ENCODE assay signal across 27 cellular contexts in genomic region chr7:81402227-81402626, GRCh38.
DNase-seq lines count a peak whose midpoint lies in the region; ATAC-seq, FAIRE-seq and TF ChIP-seq lines count a peak whose summit lies in the region.
"Had no signal": no experiment of that assay in that cellular context is flagged by ENCODE, and none has a peak within 500 bp of the region (broad histone marks: within the 10 kb centered on the region; RNA-seq: fewer than 3 reads in every experiment).

No MANE protein-coding gene starts in this region.

- no peak for TF ChIP-seq CTCF in astrocyte (IDR thresholded peaks at IDR 0.05; ENCODE audit: insufficient read depth, low read depth, low read length)
- TF ChIP-seq CTCF in retinal pigment epithelial cell (conservative IDR thresholded peaks at IDR 0.05; ENCODE audit: low read depth, low read length): no peak
- TF ChIP-seq CTCF in HepG2 (CRISPR knock-in tag; IDR thresholded peaks at IDR 0.05): no peak

- no peak overlapping the region for H2AFZ ChIP-seq in astrocyte (ENCODE audit: low read depth, low read length)
- H2AFZ ChIP-seq in HepG2 (ENCODE audit: low read length): no peak overlapping the region
- H2AFZ ChIP-seq: hepatocyte had no signal

- H3K27me3 Mint-ChIP-seq in astrocyte (ENCODE audit: low read depth, unreplicated experiment): peaks cover 4% of the 10 kb centered on the region
- H3K27me3 Mint-ChIP-seq: activated CD4-positive, alpha-beta T cell treated with anti-CD3 and anti-CD28 coated beads, Interleukin-2, amount 10 ng/mL, durations not matched to agents 7 days and 5 days; natural killer cell treated with Interleukin-12 subunit alpha and Interleukin-12 subunit beta and Interleukin-15 and Interleukin-18, amount 100 ng/mL, for 72 hours had no signal

- TF ChIP-seq EP300 in HepG2 (IDR thresholded peaks at IDR 0.05; ENCODE audit: low read depth in 2 of 2, low read length in 2 of 2) (no peak), HepG2 (CRISPR knock-in tag; IDR thresholded peaks at IDR 0.05; ENCODE audit: borderline replicate concordance) (no peak)

- no peak overlapping the region for H3K27ac Mint-ChIP-seq in astrocyte (ENCODE audit: unreplicated experiment)
- H3K27ac Mint-ChIP-seq: activated CD4-positive, alpha-beta T cell treated with anti-CD3 and anti-CD28 coated beads, Interleukin-2, amount 10 ng/mL, durations not matched to agents 7 days and 5 days; HFFc6; natural killer cell treated with Interleukin-12 subunit alpha and Interleukin-12 subunit beta and Interleukin-15 and Interleukin-18, amount 100 ng/mL, for 72 hours had no signal

- no peak overlapping the region for H3K4me3 ChIP-seq in astrocyte (ENCODE audit: insufficient read depth, low read depth, low read length)
- H3K4me3 ChIP-seq in retinal pigment epithelial cell (ENCODE audit: low read length): no peak overlapping the region
- H3K4me3 ChIP-seq in HepG2 (replicated peaks in 1 of 3; ENCODE audit: insufficient read depth in 1 of 3, low read depth in 2 of 3, low read length in 3 of 3): no peak overlapping the region
- H3K4me3 ChIP-seq: GM23248, hepatocyte, pancreas, stomach, tibial artery had no signal

- no peak for TF ChIP-seq RAD21 in HepG2 (CRISPR knock-in tag; IDR thresholded peaks at IDR 0.05)

- no peaks in the 10 kb centered on the region for H3K9me3 Mint-ChIP-seq in astrocyte (ENCODE audit: unreplicated experiment)
- H3K9me3 Mint-ChIP-seq: activated CD4-positive, alpha-beta T cell treated with anti-CD3 and anti-CD28 coated beads, Interleukin-2, amount 10 ng/mL, durations not matched to agents 7 days and 5 days had no signal

- H3K27me3 ChIP-seq in astrocyte (ENCODE audit: insufficient read depth, low read length): no peaks in the 10 kb centered on the region
- H3K27me3 ChIP-seq in HepG2 (ENCODE audit: control insufficient read depth in 1 of 2, insufficient read depth in 2 of 2, low read length in 2 of 2): no peaks in the 10 kb centered on the region
- H3K27me3 ChIP-seq: hepatocyte, pancreas, stomach, tibial artery had no signal

- H4K20me1 ChIP-seq in astrocyte (ENCODE audit: insufficient read depth, low read length) (no peaks in the 10 kb centered on the region), HepG2 (ENCODE audit: insufficient read depth, low read length) (no peaks in the 10 kb centered on the region)

- 0% methylated on average over 1 of the region's 1 CpG for WGBS in HepG2 (ENCODE audit: low lambda C conversion rate)

- H3K4me1 ChIP-seq in astrocyte (ENCODE audit: insufficient read depth, low read length): no peaks in the 10 kb centered on the region
- H3K4me1 ChIP-seq in HepG2 (ENCODE audit: insufficient read depth, low read length): no peaks in the 10 kb centered on the region
- H3K4me1 ChIP-seq: pancreas, stomach, tibial artery had no signal

- no peaks in the 10 kb centered on the region for H3K36me3 ChIP-seq in astrocyte (ENCODE audit: insufficient read depth, low read length)
- H3K36me3 ChIP-seq in HepG2 (replicated peaks in 1 of 2; ENCODE audit: control insufficient read depth in 1 of 2, insufficient read depth in 2 of 2, low read length in 2 of 2): no peaks in the 10 kb centered on the region
- H3K36me3 ChIP-seq: pancreas, stomach, tibial artery had no signal

- H3K4me3 Mint-ChIP-seq in astrocyte (ENCODE audit: unreplicated experiment): no peak overlapping the region
- H3K4me3 Mint-ChIP-seq: activated CD4-positive, alpha-beta T cell treated with anti-CD3 and anti-CD28 coated beads, Interleukin-2, amount 10 ng/mL, durations not matched to agents 7 days and 5 days; HFFc6; natural killer cell treated with Interleukin-12 subunit alpha and Interleukin-12 subunit beta and Interleukin-15 and Interleukin-18, amount 100 ng/mL, for 72 hours had no signal

- H3K27ac ChIP-seq in astrocyte (ENCODE audit: low read depth, low read length): no peak overlapping the region
- H3K27ac ChIP-seq in HepG2 (ENCODE audit: extremely low read length, insufficient read depth, low read length): no peak overlapping the region
- H3K27ac ChIP-seq: GM23248, hepatocyte, pancreas, stomach, tibial artery had no signal

- H3K36me3 Mint-ChIP-seq in astrocyte (ENCODE audit: low read depth, unreplicated experiment): no peaks in the 10 kb centered on the region
- H3K36me3 Mint-ChIP-seq: natural killer cell treated with Interleukin-12 subunit alpha and Interleukin-12 subunit beta and Interleukin-15 and Interleukin-18, amount 100 ng/mL, for 72 hours had no signal

- intact Hi-C loops in HepG2 (cut with micrococcal nuclease; ENCODE audit: unreplicated experiment): no loop called here

- H3K4me2 ChIP-seq in astrocyte (ENCODE audit: low read length): no peak overlapping the region
- H3K4me2 ChIP-seq in HepG2 (ENCODE audit: low read depth, low read length): no peak overlapping the region
- H3K4me2 ChIP-seq: hepatocyte had no signal

- BruUV-seq in HepG2 (replicated peaks; lab: Mats Ljungman, UMichigan): no TSS peak

- H3K9me3 ChIP-seq in astrocyte (ENCODE audit: insufficient read depth, low read depth, low read length) (no peaks in the 10 kb centered on the region), HepG2 (ENCODE audit: low read length) (no peaks in the 10 kb centered on the region)
- H3K9me3 ChIP-seq: pancreas, tibial artery had no signal

- peak; percentile 69 for DNase-seq in M059J (ENCODE audit: low read depth)
- DNase-seq in astrocyte (ENCODE audit: low read depth): peak; percentile 40
- peak; percentile 5 for DNase-seq in glomerular endothelial cell (ENCODE audit: extremely low read depth, low read depth, low spot score)
- peak; percentile 17 for DNase-seq in retinal pigment epithelial cell (ENCODE audit: low read depth)
- no peak for DNase-seq in activated T-cell treated with anti-CD3 and anti-CD28 coated beads for 4 hours
- no peak for DNase-seq in HepG2 (ENCODE audit: low spot score)
- no peak for DNase-seq in NCI-H1436 treated with DMSO at 0.1 percent for 48 hours (lab: John Stamatoyannopoulos, UW)
- DNase-seq: activated CD4-positive, alpha-beta T cell treated with anti-CD3 and anti-CD28 coated beads, Interleukin-2, amount 10 ng/mL, durations not matched to agents 7 days and 5 days; activated naive CD4-positive, alpha-beta T cell treated with anti-CD3 and anti-CD28 coated beads, Interleukin-2, amount 50 U/mL, for 16 hours; cerebellar nuclear complex; DMS153; foreskin melanocyte; GM23248; HFFc6; KG1; left ventricle myocardium superior; midbrain; MV-4-11; NCI-H187 treated with DMSO at 0.1 percent for 48 hours; pancreas; right cardiac atrium; stomach; tibial artery had no signal

- TF ChIP-seq POLR2A in HepG2 (IDR thresholded peaks at IDR 0.05; ENCODE audit: insufficient read depth in 1 of 2, low read depth in 2 of 2, low read length in 2 of 2): no peak

- H3K4me1 Mint-ChIP-seq in astrocyte (ENCODE audit: low read depth, unreplicated experiment): peaks cover 12% of the 10 kb centered on the region
- H3K4me1 Mint-ChIP-seq: activated CD4-positive, alpha-beta T cell treated with anti-CD3 and anti-CD28 coated beads, Interleukin-2, amount 10 ng/mL, durations not matched to agents 7 days and 5 days had no signal

- H3K79me2 ChIP-seq in astrocyte (ENCODE audit: insufficient read depth, low read length) (no peaks in the 10 kb centered on the region), HepG2 (ENCODE audit: insufficient read depth, low read length) (no peaks in the 10 kb centered on the region)
- H3K79me2 ChIP-seq: hepatocyte had no signal

- in situ Hi-C loops in HepG2 (cut with HindIII; ENCODE audit: extremely low pct_ligation_motif_present, low pct_unique_long_range_greater_than_20kb): no loop called here

- FAIRE-seq in astrocyte (lab: Jason Lieb, UNC) (no peak), HepG2 (lab: Jason Lieb, UNC) (no peak)
- FAIRE-seq: GM18507, pancreas had no signal

- ATAC-seq in HG03354 (IDR thresholded peaks at IDR 0.05; ENCODE audit: poor library complexity, severe bottlenecking, unreplicated experiment) (no peak), HepG2 (no peak)
- ATAC-seq: left ventricle myocardium superior; natural killer cell treated with Interleukin-12 subunit alpha and Interleukin-12 subunit beta and Interleukin-15 and Interleukin-18, amount 100 ng/mL, for 72 hours; pancreas; right cardiac atrium had no signal

- POLR2A ChIA-PET in HepG2 (lab: Yijun Ruan, JAX): no interaction called here

- CTCF ChIA-PET in HepG2 (lab: Yijun Ruan, JAX; ENCODE audit: low intra/inter-chr PET ratio, low total read pairs): no interaction called here

- no peak overlapping the region for H3K9ac ChIP-seq in astrocyte (ENCODE audit: low read length)
- H3K9ac ChIP-seq in HepG2 (ENCODE audit: insufficient read depth, low read depth, low read length): no peak overlapping the region
- H3K9ac ChIP-seq: GM23248 had no signal

TF ChIP-seq in HepG2, 621 proteins besides CTCF, POLR2A, EP300 and RAD21 (continues in another document):
- TF ChIP-seq ZNF816 (CRISPR knock-in tag; IDR thresholded peaks at IDR 0.05; ENCODE audit: borderline replicate concordance): no peak
- TF ChIP-seq ATF2 (CRISPR knock-in tag; IDR thresholded peaks at IDR 0.05): no peak
- TF ChIP-seq ZNF20 (CRISPR knock-in tag; IDR thresholded peaks at IDR 0.05): no peak
- TF ChIP-seq CENPT (CRISPR knock-in tag; IDR thresholded peaks at IDR 0.05; ENCODE audit: low read depth): no peak
- TF ChIP-seq ZNF382 (CRISPR knock-in tag; IDR thresholded peaks at IDR 0.05; ENCODE audit: borderline replicate concordance): no peak
- no peak for TF ChIP-seq ZNF839 (CRISPR knock-in tag; IDR thresholded peaks at IDR 0.05; ENCODE audit: borderline replicate concordance)
- no peak for TF ChIP-seq MYNN (CRISPR knock-in tag; IDR thresholded peaks at IDR 0.05; ENCODE audit: low read depth)

Comparison
In these comparisons a context has a peak if more than half of its experiments do, and no peak if none do; other contexts are left out.
1. DNase-seq: peak in M059J (single experiment), astrocyte (single experiment), glomerular endothelial cell (single experiment) and retinal pigment epithelial cell (single experiment); none in activated T-cell treated with anti-CD3 and anti-CD28 coated beads for 4 hours (single experiment), HepG2 (single experiment) and NCI-H1436 treated with DMSO at 0.1 percent for 48 hours (single experiment).